15 cellular contexts compared by ENCODE assay signal in genomic region chr1:67537647-67538018, GRCh38.
A peak's percentile ranks its signal among the peaks of the same experiment; 100 is the strongest.
DNase-seq lines count a peak whose midpoint lies in the region; ATAC-seq and TF ChIP-seq lines count a peak whose summit lies in the region.
"Had no signal": no experiment of that assay in that cellular context is flagged by ENCODE, and none has a peak within 500 bp of the region (broad histone marks: within the 10 kb centered on the region; RNA-seq: fewer than 3 reads in every experiment).

No MANE protein-coding gene starts in this region.

- no peaks in the 10 kb centered on the region for H3K36me3 Mint-ChIP-seq in neural progenitor cell

- H3K27me3 Mint-ChIP-seq in neural progenitor cell (ENCODE audit: insufficient read depth, low read depth) = peaks cover 2% of the 10 kb centered on the region

- no peak overlapping the region for H2AFZ ChIP-seq in neural progenitor cell (replicated peaks)

- no peak for ATAC-seq in HG02885 (IDR thresholded peaks at IDR 0.05; ENCODE audit: poor library complexity, unreplicated experiment)
- ATAC-seq: HCT116 had no signal

- no peak overlapping the region for H3K9ac ChIP-seq in neural progenitor cell
- H3K9ac ChIP-seq: KMS-11, SK-N-SH had no signal

- H3K79me2 ChIP-seq in neural progenitor cell (ENCODE audit: low read depth) = no peaks in the 10 kb centered on the region

- no peaks in the 10 kb centered on the region for H3K36me3 ChIP-seq in neural progenitor cell

- H3K4me3 Mint-ChIP-seq in neural progenitor cell = no peak overlapping the region

- H3K27me3 ChIP-seq in neural progenitor cell = no peaks in the 10 kb centered on the region

- H3K27ac ChIP-seq in caudate nucleus (ENCODE audit: low read depth, low read length) = peak overlapping the region; percentile 71
- no peak overlapping the region for H3K27ac ChIP-seq in neural progenitor cell
- H3K27ac ChIP-seq: KMS-11 had no signal

- H3K9me3 ChIP-seq in neural progenitor cell (ENCODE audit: low read depth) = no peaks in the 10 kb centered on the region
- H3K9me3 ChIP-seq: SK-N-SH had no signal

- H3F3A ChIP-seq in neural progenitor cell (ENCODE audit: low read depth) = peaks cover 7% of the 10 kb centered on the region

- no peaks in the 10 kb centered on the region for H4K20me1 ChIP-seq in neural progenitor cell (ENCODE audit: low read depth)

- TF ChIP-seq CTCF in NB4 (IDR thresholded peaks at IDR 0.05; ENCODE audit: low read depth, low read length) (no peak), neural progenitor cell (IDR thresholded peaks at IDR 0.05) (no peak)

- H3K4me2 ChIP-seq in neural progenitor cell = peak overlapping the region; percentile 42
- H3K4me2 ChIP-seq: KMS-11, SK-N-SH had no signal

- DNase-seq in COR-L47 (lab: John Stamatoyannopoulos, UW) (peak; percentile 23), NB4 (ENCODE audit: low read depth) (peak; percentile 21), caudate nucleus (lab: John Stamatoyannopoulos, UW) (peak in 5 of 61 donors; percentile 7 to 34 (median 21)), neural progenitor cell (ENCODE audit: low spot score) (no peak), COLO668 (lab: John Stamatoyannopoulos, UW; ENCODE audit: unreplicated experiment) (no peak)
- no peak for DNase-seq in activated effector memory CD4-positive, alpha-beta T cell treated with anti-CD3 and anti-CD28 coated beads, Interleukin-2, amount 50 U/mL, for 16 hours
- DNase-seq: activated CD4-positive, alpha-beta T cell treated with anti-CD3 and anti-CD28 coated beads, Interleukin-2, amount 50 U/mL, for 4 hours; activated effector memory CD4-positive, alpha-beta T cell treated with Interleukin-2 at 50 U/mL for 16 hours; DND-41; NCI-H1930; NCI-H510A; SK-N-SH had no signal

- H3K4me1 ChIP-seq in neural progenitor cell = peaks cover 10% of the 10 kb centered on the region

- H3K4me1 Mint-ChIP-seq in neural progenitor cell = peaks cover 22% of the 10 kb centered on the region

- H3K27ac Mint-ChIP-seq in neural progenitor cell = no peak overlapping the region

- no peak for TF ChIP-seq POLR2A in NB4 (IDR thresholded peaks at IDR 0.05; ENCODE audit: extremely low read depth, insufficient read length)

- H3K9me3 Mint-ChIP-seq in neural progenitor cell = no peaks in the 10 kb centered on the region

- H3K4me3 ChIP-seq in NB4 (ENCODE audit: low read depth, low read length) (no peak overlapping the region), neural progenitor cell (no peak overlapping the region)

Comparison
In these comparisons a context has a peak if more than half of its experiments do, and no peak if none do; other contexts are left out.
1. DNase-seq: peak in COR-L47 (single experiment) and NB4 (single experiment); none in neural progenitor cell (single experiment), COLO668 (single experiment) and activated effector memory CD4-positive, alpha-beta T cell treated with anti-CD3 and anti-CD28 coated beads, Interleukin-2, amount 50 U/mL, for 16 hours (single experiment).